Comparison of ENCODE assay signal across 8 cellular contexts in genomic region chr6:43020847-43021246, GRCh38. TPM values are rescaled to one million over a fixed set of nuclear protein-coding genes. Genes with fewer than 3 reads are reported as not detected.
DNase-seq lines count a peak whose midpoint lies in the region; ATAC-seq, FAIRE-seq and TF ChIP-seq lines count a peak whose summit lies in the region.

No MANE protein-coding gene starts in this region.

- no peak overlapping the region for H3K27ac Mint-ChIP-seq in activated naive CD4-positive, alpha-beta T cell treated with anti-CD3 and anti-CD28 coated beads, Interleukin-2, amount 10 ng/mL, durations not matched to agents 7 days and 5 days
- H3K27ac Mint-ChIP-seq in activated naive CD8-positive, alpha-beta T cell treated with anti-CD3 and anti-CD28 coated beads, Interleukin-2, amount 10 ng/mL, durations not matched to agents 7 days and 5 days, result peak overlapping the region; percentile 81

- H3K9me3 Mint-ChIP-seq in activated naive CD4-positive, alpha-beta T cell treated with anti-CD3 and anti-CD28 coated beads, Interleukin-2, amount 10 ng/mL, durations not matched to agents 7 days and 5 days, result no peaks in the 10 kb centered on the region
- H3K9me3 Mint-ChIP-seq in activated naive CD8-positive, alpha-beta T cell treated with anti-CD3 and anti-CD28 coated beads, Interleukin-2, amount 10 ng/mL, durations not matched to agents 7 days and 5 days, result no peaks in the 10 kb centered on the region

- no peak for TF ChIP-seq CTCF in thoracic aorta (IDR thresholded peaks at IDR 0.05)

- H3K27me3 Mint-ChIP-seq in activated naive CD4-positive, alpha-beta T cell treated with anti-CD3 and anti-CD28 coated beads, Interleukin-2, amount 10 ng/mL, durations not matched to agents 7 days and 5 days, result no peaks in the 10 kb centered on the region
- H3K27me3 Mint-ChIP-seq in activated naive CD8-positive, alpha-beta T cell treated with anti-CD3 and anti-CD28 coated beads, Interleukin-2, amount 10 ng/mL, durations not matched to agents 7 days and 5 days, result no peaks in the 10 kb centered on the region

- peaks cover 34% of the 10 kb centered on the region for H3K36me3 ChIP-seq in thoracic aorta

- no peaks in the 10 kb centered on the region for H3K9me3 ChIP-seq in thoracic aorta

- H3K4me3 ChIP-seq in thoracic aorta, result peak overlapping the region; percentile 92

- H3K4me1 Mint-ChIP-seq in activated naive CD4-positive, alpha-beta T cell treated with anti-CD3 and anti-CD28 coated beads, Interleukin-2, amount 10 ng/mL, durations not matched to agents 7 days and 5 days, result peaks cover 41% of the 10 kb centered on the region
- H3K4me1 Mint-ChIP-seq in activated naive CD8-positive, alpha-beta T cell treated with anti-CD3 and anti-CD28 coated beads, Interleukin-2, amount 10 ng/mL, durations not matched to agents 7 days and 5 days, result peaks cover 22% of the 10 kb centered on the region

- peak; percentile 7 for ATAC-seq in activated naive CD8-positive, alpha-beta T cell treated with anti-CD3 and anti-CD28 coated beads, Interleukin-2, amount 10 ng/mL, durations not matched to agents 7 days and 5 days (ENCODE audit: low read depth)
- ATAC-seq in thoracic aorta (ENCODE audit: insufficient number of reproducible peaks, low FRiP score, low read depth), result no peak

- FAIRE-seq in GM12892 (lab: Jason Lieb, UNC), result no peak

- H3K27ac ChIP-seq in thoracic aorta, result peak overlapping the region; percentile 81 to 90

- peak overlapping the region; percentile 98 for H3K4me3 Mint-ChIP-seq in activated naive CD4-positive, alpha-beta T cell treated with anti-CD3 and anti-CD28 coated beads, Interleukin-2, amount 10 ng/mL, durations not matched to agents 7 days and 5 days
- H3K4me3 Mint-ChIP-seq in activated naive CD8-positive, alpha-beta T cell treated with anti-CD3 and anti-CD28 coated beads, Interleukin-2, amount 10 ng/mL, durations not matched to agents 7 days and 5 days, result peak overlapping the region; percentile 83

- TF ChIP-seq POLR2A in GM12892 (IDR thresholded peaks at IDR 0.05; ENCODE audit: low read depth, low read length), result no peak

- H3K27me3 ChIP-seq in thoracic aorta (replicated peaks; ENCODE audit: insufficient read depth), result no peaks in the 10 kb centered on the region

- POLR2A ChIA-PET in activated naive CD8-positive, alpha-beta T cell treated with anti-CD3 and anti-CD28 coated beads, Interleukin-2, amount 10 ng/mL, durations not matched to agents 7 days and 5 days (lab: Charles Lee), result interaction anchor here (0.7 to 2.6 kb wide), 13 partner anchors 9 to 130 kb away, joined by 3 to 16 read pairs (median 5); partner anchors contain the start of genes CNPY3, CUL7, KLC4 and MRPL2

- CTCF ChIA-PET in activated naive CD4-positive, alpha-beta T cell treated with anti-CD3 and anti-CD28 coated beads, Interleukin-2, amount 10 ng/mL, durations not matched to agents 7 days and 5 days (lab: Charles Lee), result interaction anchor here (0.5 to 3.1 kb wide), 2 partner anchors 16 to 122 kb away, joined by 3 to 12 read pairs; no protein-coding TSS in a partner anchor

- peaks cover 25 to 53% of the 10 kb centered on the region in 2 donors for H3K4me1 ChIP-seq in thoracic aorta (ENCODE audit: control insufficient read depth in 1 of 2, low read depth in 2 of 2)

- DNase-seq in activated naive CD4-positive, alpha-beta T cell treated with anti-CD3 and anti-CD28 coated beads, Interleukin-2, amount 10 ng/mL, durations not matched to agents 7 days and 5 days, result no peak
- DNase-seq in activated naive CD4-positive, alpha-beta T cell treated with anti-CD3 and anti-CD28 coated beads, Interleukin-2, amount 50 U/mL, for 16 hours, result no peak
- DNase-seq in activated naive CD8-positive, alpha-beta T cell treated with anti-CD3 and anti-CD28 coated beads, Interleukin-2, amount 10 ng/mL, durations not matched to agents 7 days and 5 days, result no peak
- DNase-seq in islet precursor cell (peak; percentile 69), thoracic aorta (ENCODE audit: low spot score) (no peak), NCI-H2081 treated with DMSO at 0.1 percent for 48 hours (lab: John Stamatoyannopoulos, UW) (no peak), GM12892 (ENCODE audit: insufficient read length) (no peak), NCI-H1930 (lab: John Stamatoyannopoulos, UW) (no peak)

- peaks cover 44% of the 10 kb centered on the region for H3K36me3 Mint-ChIP-seq in activated naive CD4-positive, alpha-beta T cell treated with anti-CD3 and anti-CD28 coated beads, Interleukin-2, amount 10 ng/mL, durations not matched to agents 7 days and 5 days
- peaks cover 30% of the 10 kb centered on the region for H3K36me3 Mint-ChIP-seq in activated naive CD8-positive, alpha-beta T cell treated with anti-CD3 and anti-CD28 coated beads, Interleukin-2, amount 10 ng/mL, durations not matched to agents 7 days and 5 days

RNA-seq across cellular contexts. Expression of gene RRP36, which starts 0.6 kb away (rescaled TPM):
- 10 to 100 TPM; 63.8 to 65.6 TPM for total RNA-seq in activated naive CD8-positive, alpha-beta T cell treated with anti-CD3 and anti-CD28 coated beads, Interleukin-2, amount 10 ng/mL, durations not matched to agents 7 days and 5 days
- total RNA-seq in thoracic aorta, result 10 to 100 TPM; 61.6 to 76.2 TPM
- polyA plus RNA-seq in GM12892 (2012; ENCODE audit: missing spikeins), result 42.5 TPM

RNA-seq across cellular contexts. Expression of gene KLHDC3, which starts 6.8 kb away (rescaled TPM):
- total RNA-seq in activated naive CD8-positive, alpha-beta T cell treated with anti-CD3 and anti-CD28 coated beads, Interleukin-2, amount 10 ng/mL, durations not matched to agents 7 days and 5 days, result 10 to 100 TPM; 69.4 to 69.9 TPM
- total RNA-seq in thoracic aorta, result 100 to 1,000 TPM in 1 of 2 donors, 10 to 100 TPM in 1; 87.3 to 105 TPM
- 48.7 TPM for polyA plus RNA-seq in GM12892 (2012; ENCODE audit: missing spikeins)

RNA-seq across cellular contexts. Expression of gene MEA1, which starts 7.1 kb away (rescaled TPM):
- total RNA-seq in activated naive CD8-positive, alpha-beta T cell treated with anti-CD3 and anti-CD28 coated beads, Interleukin-2, amount 10 ng/mL, durations not matched to agents 7 days and 5 days, result 10 to 100 TPM; 61.2 to 70.1 TPM
- total RNA-seq in thoracic aorta, result 10 to 100 TPM; 41.2 to 49.6 TPM
- 92.1 TPM for polyA plus RNA-seq in GM12892 (2012; ENCODE audit: missing spikeins)

RNA-seq across cellular contexts. Expression of gene CUL7, which starts 32.8 kb away (rescaled TPM):
- total RNA-seq in activated naive CD8-positive, alpha-beta T cell treated with anti-CD3 and anti-CD28 coated beads, Interleukin-2, amount 10 ng/mL, durations not matched to agents 7 days and 5 days, result 10 to 100 TPM; 10.2 to 12.7 TPM
- total RNA-seq in thoracic aorta, result 10 to 100 TPM; 10.0 to 14.8 TPM
- 11.7 TPM for polyA plus RNA-seq in GM12892 (2012; ENCODE audit: missing spikeins)

RNA-seq across cellular contexts. Expression of gene PPP2R5D, which starts 36.5 kb away (rescaled TPM):
- 10 to 100 TPM; 54.7 to 58.8 TPM for total RNA-seq in activated naive CD8-positive, alpha-beta T cell treated with anti-CD3 and anti-CD28 coated beads, Interleukin-2, amount 10 ng/mL, durations not matched to agents 7 days and 5 days
- 10 to 100 TPM; 20.1 to 37.1 TPM for total RNA-seq in thoracic aorta
- polyA plus RNA-seq in GM12892 (2012; ENCODE audit: missing spikeins), result 25.3 TPM
